In genomic region chr2:209331291-209331844, GRCh38 we compare ENCODE assay signal across 9 cellular contexts.
DNase-seq lines count a peak whose midpoint lies in the region; ATAC-seq, FAIRE-seq and TF ChIP-seq lines count a peak whose summit lies in the region.
"Had no signal": no experiment of that assay in that cellular context is flagged by ENCODE, and none has a peak within 500 bp of the region (broad histone marks: within the 10 kb centered on the region; RNA-seq: fewer than 3 reads in every experiment).

No MANE protein-coding gene starts in this region.

- H3K27me3 ChIP-seq in DND-41 (ENCODE audit: insufficient read depth, low read length, poor library complexity) (no peaks in the 10 kb centered on the region), Karpas-422 (ENCODE audit: low read length) (no peaks in the 10 kb centered on the region)

- H4K20me1 ChIP-seq in DND-41 (ENCODE audit: insufficient read depth, low read length) (no peaks in the 10 kb centered on the region), Karpas-422 (ENCODE audit: insufficient read depth, low read depth, low read length) (no peaks in the 10 kb centered on the region)

- TF ChIP-seq CTCF in DND-41 (IDR thresholded peaks at IDR 0.05; ENCODE audit: borderline replicate concordance, extremely low read depth, low read length, poor library complexity, severe bottlenecking) (peak; percentile 42), kidney (IDR thresholded peaks at IDR 0.05; ENCODE audit: borderline replicate concordance, extremely low read depth, insufficient read depth) (peak; percentile 50)

- no peaks in the 10 kb centered on the region for H3K9me2 ChIP-seq in Karpas-422 (replicated peaks; ENCODE audit: insufficient read depth, low read length)

- no peak overlapping the region for H3K4me3 Mint-ChIP-seq in effector memory CD8-positive, alpha-beta T cell
- H3K4me3 Mint-ChIP-seq: IgD-negative memory B cell had no signal

- H3K9me3 ChIP-seq in DND-41 (ENCODE audit: insufficient read depth, low read length, severe bottlenecking) (no peaks in the 10 kb centered on the region), Karpas-422 (ENCODE audit: low read length) (no peaks in the 10 kb centered on the region), kidney (ENCODE audit: control insufficient read depth in 1 of 2, low read length in 2 of 2) (no peaks in the 10 kb centered on the region)

- intact Hi-C loops in kidney (cut with DNase I): no loop called here

- no peaks in the 10 kb centered on the region for H3K27me3 Mint-ChIP-seq in effector memory CD8-positive, alpha-beta T cell

- H3K4me3 ChIP-seq in DND-41 (ENCODE audit: low read depth in 1 of 2, low read length in 2 of 2) (no peak overlapping the region), Karpas-422 (ENCODE audit: low read length) (no peak overlapping the region), kidney (ENCODE audit: low read length in 2 of 2) (no peak overlapping the region)

- H3K79me2 ChIP-seq in DND-41 (ENCODE audit: insufficient read depth, low read length): no peaks in the 10 kb centered on the region
- no peaks in the 10 kb centered on the region for H3K79me2 ChIP-seq in Karpas-422 (ENCODE audit: low read length)

- peak; percentile 11 for FAIRE-seq in kidney (lab: Jason Lieb, UNC)

- H2AFZ ChIP-seq in DND-41 (ENCODE audit: low read depth, low read length): no peak overlapping the region
- no peak overlapping the region for H2AFZ ChIP-seq in Karpas-422 (ENCODE audit: low read length)

- no peak overlapping the region for H3K9ac ChIP-seq in DND-41 (ENCODE audit: low read depth, low read length)
- no peak overlapping the region for H3K9ac ChIP-seq in Karpas-422 (ENCODE audit: low read length)
- no peak overlapping the region for H3K9ac ChIP-seq in kidney (ENCODE audit: low read length in 2 of 2)

- no peaks in the 10 kb centered on the region for H3K9me3 Mint-ChIP-seq in effector memory CD8-positive, alpha-beta T cell

- no peak overlapping the region for H3K27ac Mint-ChIP-seq in effector memory CD8-positive, alpha-beta T cell
- H3K27ac Mint-ChIP-seq: IgD-negative memory B cell had no signal

- H3K4me1 ChIP-seq in DND-41 (ENCODE audit: insufficient read depth, low read length): no peaks in the 10 kb centered on the region
- no peaks in the 10 kb centered on the region for H3K4me1 ChIP-seq in Karpas-422 (ENCODE audit: low read length)
- no peaks in the 10 kb centered on the region for H3K4me1 ChIP-seq in kidney (ENCODE audit: control insufficient read depth in 1 of 2, insufficient read depth in 1 of 2, low read depth in 1 of 2, low read length in 2 of 2)

- no peaks in the 10 kb centered on the region for H3K36me3 Mint-ChIP-seq in effector memory CD8-positive, alpha-beta T cell (ENCODE audit: insufficient read depth)
- H3K36me3 Mint-ChIP-seq: IgD-negative memory B cell had no signal

- H3K36me3 ChIP-seq in DND-41 (ENCODE audit: insufficient read depth, low read length): no peaks in the 10 kb centered on the region
- H3K36me3 ChIP-seq in Karpas-422 (ENCODE audit: insufficient read depth, low read length): no peaks in the 10 kb centered on the region
- no peaks in the 10 kb centered on the region for H3K36me3 ChIP-seq in kidney (ENCODE audit: control insufficient read depth in 1 of 2, insufficient read depth in 2 of 2, low read length in 2 of 2)

- no peak overlapping the region for H3K27ac ChIP-seq in DND-41 (ENCODE audit: low read length)
- H3K27ac ChIP-seq in Karpas-422 (ENCODE audit: low read length): no peak overlapping the region
- no peak overlapping the region for H3K27ac ChIP-seq in kidney (ENCODE audit: low read depth in 2 of 2, low read length in 2 of 2)

- H3K4me2 ChIP-seq in DND-41 (ENCODE audit: insufficient read depth, low read length) (no peak overlapping the region), Karpas-422 (ENCODE audit: low read depth, low read length, poor library complexity, severe bottlenecking) (no peak overlapping the region)

- DNase-seq in DND-41 (no peak), Karpas-422 (peak; percentile 70), kidney (no peak), activated gamma-delta T cell (lab: John Stamatoyannopoulos, UW) (no peak), cortex of kidney (lab: John Stamatoyannopoulos, UW) (no peak)
- no peak for DNase-seq in effector memory CD8-positive, alpha-beta T cell

- H3K4me1 Mint-ChIP-seq in effector memory CD8-positive, alpha-beta T cell (ENCODE audit: low read depth in 2 of 2): no peaks in the 10 kb centered on the region
- H3K4me1 Mint-ChIP-seq: IgD-negative memory B cell had no signal

- ATAC-seq in DND-41 (ENCODE audit: insufficient read depth, low read depth) (no peak), SK-N-SH treated with all-trans-retinoic acid at 6 μM for 48 hours (peak; percentile 83), GM21786 (IDR thresholded peaks at IDR 0.05; ENCODE audit: unreplicated experiment) (no peak)
- no peak for ATAC-seq in effector memory CD8-positive, alpha-beta T cell (replicated peaks)

TF ChIP-seq in SK-N-SH treated with all-trans-retinoic acid at 6 μM for 48 hours, 23 proteins besides CTCF, POLR2A, EP300 and RAD21 (continues in another document):
- TF ChIP-seq BACH2 (CRISPR knock-in tag; IDR thresholded peaks at IDR 0.05; ENCODE audit: borderline replicate concordance): no peak
- no peak for TF ChIP-seq ESRRG (CRISPR knock-in tag; IDR thresholded peaks at IDR 0.05)
- TF ChIP-seq PPARA (CRISPR knock-in tag; IDR thresholded peaks at IDR 0.05; ENCODE audit: borderline replicate concordance): no peak
- no peak for TF ChIP-seq ZNF70 (CRISPR knock-in tag; IDR thresholded peaks at IDR 0.05)
- TF ChIP-seq ARNTL (CRISPR knock-in tag; IDR thresholded peaks at IDR 0.05; ENCODE audit: borderline replicate concordance, low read depth): no peak
- TF ChIP-seq OSR1 (CRISPR knock-in tag; IDR thresholded peaks at IDR 0.05): no peak
- no peak for TF ChIP-seq ZFP30 (CRISPR knock-in tag; IDR thresholded peaks at IDR 0.05)
- TF ChIP-seq SNAI2 (CRISPR knock-in tag; IDR thresholded peaks at IDR 0.05): no peak
- TF ChIP-seq PATZ1 (CRISPR knock-in tag; IDR thresholded peaks at IDR 0.05; ENCODE audit: borderline replicate concordance): no peak
- TF ChIP-seq CREB5 (CRISPR knock-in tag; IDR thresholded peaks at IDR 0.05; ENCODE audit: low read depth): no peak
- TF ChIP-seq TCF4 (CRISPR knock-in tag; IDR thresholded peaks at IDR 0.05; ENCODE audit: borderline replicate concordance): no peak
- TF ChIP-seq POU6F1 (CRISPR knock-in tag; IDR thresholded peaks at IDR 0.05; ENCODE audit: borderline replicate concordance, low read depth): no peak
- no peak for TF ChIP-seq GLIS3 (CRISPR knock-in tag; IDR thresholded peaks at IDR 0.05)
- TF ChIP-seq ZNF8 (CRISPR knock-in tag; IDR thresholded peaks at IDR 0.05): no peak
- no peak for TF ChIP-seq ISL1 (CRISPR knock-in tag; IDR thresholded peaks at IDR 0.05)
- TF ChIP-seq TOX (CRISPR knock-in tag; IDR thresholded peaks at IDR 0.05; ENCODE audit: borderline replicate concordance): no peak
- no peak for TF ChIP-seq ZC3H10 (CRISPR knock-in tag; IDR thresholded peaks at IDR 0.05)
